8 cellular contexts compared by ENCODE assay signal in genomic region chr2:161159829-161160225, GRCh38. TPM values are rescaled to one million over a fixed set of nuclear protein-coding genes. Genes with fewer than 3 reads are reported as not detected.
A peak's percentile ranks its signal among the peaks of the same experiment; 100 is the strongest.
DNase-seq lines count a peak whose midpoint lies in the region; ATAC-seq and TF ChIP-seq lines count a peak whose summit lies in the region.

No MANE protein-coding gene starts in this region.

- no peak for TF ChIP-seq CTCF in GM12864 (IDR thresholded peaks at IDR 0.05; ENCODE audit: low read depth, low read length, missing control alignments)

- H3K9me3 ChIP-seq in adipocyte (ENCODE audit: control insufficient read depth, low read length) (no peaks in the 10 kb centered on the region), mononuclear cell (ENCODE audit: low read depth, low read length) (no peaks in the 10 kb centered on the region)

- DNase-seq in GM12864 (ENCODE audit: low read depth) (no peak), adipocyte (ENCODE audit: low read depth) (no peak), glomerular visceral epithelial cell (ENCODE audit: extremely low spot score) (no peak), NCI-H345 (lab: John Stamatoyannopoulos, UW) (no peak), GOT3 (lab: John Stamatoyannopoulos, UW) (no peak), NCI-H524 treated with DMSO at 0.1 percent for 48 hours (lab: John Stamatoyannopoulos, UW) (no peak)

- H3K4me3 ChIP-seq in GM12864 (ENCODE audit: low read depth, low read length) (peak overlapping the region; percentile 49), adipocyte (ENCODE audit: low read length) (peak overlapping the region; percentile 89), mononuclear cell (ENCODE audit: low read length) (peak overlapping the region; percentile 36)

- peaks cover 42% of the 10 kb centered on the region for H3K4me1 ChIP-seq in adipocyte (ENCODE audit: control insufficient read depth, insufficient read depth, low read length)
- peaks cover 30% of the 10 kb centered on the region for H3K4me1 ChIP-seq in mononuclear cell (ENCODE audit: insufficient read depth, low read length)

- H3K36me3 ChIP-seq in adipocyte (ENCODE audit: control insufficient read depth, insufficient read depth, low read length, severe bottlenecking) = peaks cover 15% of the 10 kb centered on the region

- peak overlapping the region; percentile 77 for H3K9ac ChIP-seq in adipocyte (ENCODE audit: low read length)

- ATAC-seq in HG02938 (IDR thresholded peaks at IDR 0.05; ENCODE audit: unreplicated experiment) = peak; percentile 3

- H3K27me3 ChIP-seq in adipocyte (replicated peaks; ENCODE audit: control insufficient read depth, insufficient read depth, low read length) (no peaks in the 10 kb centered on the region), mononuclear cell (ENCODE audit: insufficient read depth, low read length) (no peaks in the 10 kb centered on the region)

RNA-seq across cellular contexts. Expression of gene TANK, which starts 0.4 kb away (rescaled TPM):
- 275 TPM for total RNA-seq in mononuclear cell

Comparison
In these comparisons a context has a peak if more than half of its experiments do, and no peak if none do; other contexts are left out.
1. H3K4me3 ChIP-seq: peak in every context shown above with its lines; median percentile 89 in adipocyte; 49 in GM12864; 36 in mononuclear cell.